Comparison of ENCODE assay signal across 8 cellular contexts in the genomic region with DNA sequence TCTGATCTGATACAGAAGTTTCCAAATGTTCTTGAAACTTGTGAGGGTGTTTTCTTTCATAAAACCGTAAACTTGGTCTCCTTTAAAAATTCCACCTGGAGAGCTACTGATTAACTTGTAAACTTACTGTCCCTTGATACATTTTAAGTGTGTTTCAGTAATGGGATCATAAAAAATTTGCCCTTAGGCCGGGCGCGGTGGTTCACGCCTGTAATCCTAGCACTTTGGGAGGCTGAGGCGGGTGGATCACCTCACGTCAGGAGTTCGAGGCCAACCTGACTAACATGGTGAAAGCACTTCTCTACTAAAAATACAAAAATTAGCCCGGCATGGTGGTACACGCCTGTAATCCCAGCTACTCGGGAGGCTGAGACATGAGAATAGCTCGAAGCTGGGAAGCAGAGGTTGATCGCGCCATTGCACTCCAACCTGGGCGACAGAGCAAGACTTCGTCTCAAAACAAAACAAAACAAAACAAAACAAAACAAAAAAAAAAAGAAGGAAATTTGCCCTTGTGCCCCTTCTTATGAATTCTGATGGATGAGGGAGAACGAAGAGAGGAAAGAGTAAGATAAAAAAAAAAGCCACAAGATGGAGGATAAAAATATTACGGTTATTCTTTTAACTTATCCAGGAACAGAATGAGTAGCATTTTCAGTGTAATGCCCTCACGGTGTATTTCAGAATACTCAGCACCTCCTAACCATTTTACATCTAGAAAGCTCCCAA. TPM values are rescaled to one million over a fixed set of nuclear protein-coding genes. Genes with fewer than 3 reads are reported as not detected.
DNase-seq lines count a peak whose midpoint lies in the region; ATAC-seq and TF ChIP-seq lines count a peak whose summit lies in the region.

No MANE protein-coding gene starts in this region.

- no peaks in the 10 kb centered on the region for H3K27me3 ChIP-seq in sigmoid colon

- no peaks in the 10 kb centered on the region for H3K9me3 Mint-ChIP-seq in T-cell

- ATAC-seq in T-cell (replicated peaks in 1 of 4) (peak in 2 of 4 experiments; percentile 25), GM18907 (IDR thresholded peaks at IDR 0.05; ENCODE audit: unreplicated experiment) (no peak)

- POLR2A ChIA-PET in T-cell (lab: Charles Lee), result interaction anchor here (0.7 to 1.3 kb wide), 3 partner anchors 11 to 29 kb away, joined by 3 to 4 read pairs (median 3); no protein-coding TSS in a partner anchor

- CTCF ChIA-PET in T-cell (lab: Charles Lee), result interaction anchor here (0.6 to 1.3 kb wide), 17 partner anchors 9 to 228 kb away, joined by 3 to 4 read pairs (median 3); a partner anchor contains a TSS

- peak overlapping the region; percentile 47 to 76 (median 71) for H3K4me3 Mint-ChIP-seq in T-cell

- H3K4me3 ChIP-seq in GM12865 (ENCODE audit: low read depth, low read length) (peak overlapping the region; percentile 62), fibroblast of pulmonary artery (replicated peaks; ENCODE audit: low read depth, low read length) (peak overlapping the region; percentile 48), sigmoid colon (peak overlapping the region; percentile 13 to 47 (median 36))

- TF ChIP-seq CTCF in GM12865 (IDR thresholded peaks at IDR 0.05; ENCODE audit: insufficient read depth, low read depth, low read length, missing control alignments), result no peak
- TF ChIP-seq CTCF in fibroblast of pulmonary artery (IDR thresholded peaks at IDR 0.05; ENCODE audit: low read length, missing control alignments), result no peak
- TF ChIP-seq CTCF in sigmoid colon (IDR thresholded peaks at IDR 0.05), result no peak

- no peaks in the 10 kb centered on the region for H3K36me3 Mint-ChIP-seq in T-cell

- H3K27ac Mint-ChIP-seq in T-cell, result no peak overlapping the region

- TF ChIP-seq EP300 in sigmoid colon (IDR thresholded peaks at IDR 0.05), result no peak

- 39 to 66% methylated on average over 19 of the region's 19 CpGs for WGBS in sigmoid colon, 2 donors

- peaks cover 0 to 11% (median 3%) of the 10 kb centered on the region in 4 donors for H3K4me1 ChIP-seq in sigmoid colon

- TF ChIP-seq POLR2A in sigmoid colon (IDR thresholded peaks at IDR 0.05), result no peak

- H3K27me3 Mint-ChIP-seq in T-cell, result peaks cover 7% of the 10 kb centered on the region in 2 donors

- H3K27ac ChIP-seq in sigmoid colon, result peak overlapping the region in 3 of 4 donors; percentile 35 to 62 (median 54)

- intact Hi-C loops in sigmoid colon (cut with DNase I), result loop anchor here (2.0 to 5.0 kb wide), 2 partner anchors 109 to 202 kb away; a partner anchor contains a TSS

- H3K36me3 ChIP-seq in sigmoid colon, result no peaks in the 10 kb centered on the region

- DNase-seq in GM12865 (ENCODE audit: low read depth) (no peak), T-cell (no peak), fibroblast of pulmonary artery (ENCODE audit: low read depth) (no peak), sigmoid colon (no peak), KG1 (lab: John Stamatoyannopoulos, UW) (no peak), NCI-H2227 (lab: John Stamatoyannopoulos, UW; ENCODE audit: unreplicated experiment) (no peak)
- no peak for DNase-seq in activated CD4-positive, alpha-beta T cell treated with anti-CD3 and anti-CD28 coated beads for 48 hours

- H3K4me1 Mint-ChIP-seq in T-cell, result peaks cover 28 to 34% (median 29%) of the 10 kb centered on the region in 3 donors

- H3K9me3 ChIP-seq in sigmoid colon, result no peaks in the 10 kb centered on the region

RNA-seq across cellular contexts. Expression of a gene that starts 32.1 kb away (rescaled TPM):
- total RNA-seq in T-cell (10 to 100 TPM in 4 of 5 donors, 1 to 10 TPM in 1; 9.4 to 14.0 (median 10.8) TPM), sigmoid colon (1 to 10 TPM; 7.3 to 8.3 (median 8.0) TPM)
- polyA plus RNA-seq in sigmoid colon, result 1 to 10 TPM; 2.4 to 4.8 (median 3.2) TPM
